ENCODE assay signal across 10 cellular contexts in genomic region chr14:69636718-69637480, GRCh38. TPM values are rescaled to one million over a fixed set of nuclear protein-coding genes. Genes with fewer than 3 reads are reported as not detected.
DNase-seq lines count a peak whose midpoint lies in the region; ATAC-seq and TF ChIP-seq lines count a peak whose summit lies in the region.
"Had no signal": no experiment of that assay in that cellular context is flagged by ENCODE, and none has a peak within 500 bp of the region (broad histone marks: within the 10 kb centered on the region; RNA-seq: fewer than 3 reads in every experiment).

No MANE protein-coding gene starts in this region.

- no peak for TF ChIP-seq EP300 in upper lobe of left lung (IDR thresholded peaks at IDR 0.05)

- no peaks in the 10 kb centered on the region for H3K27me3 ChIP-seq in naive thymus-derived CD4-positive, alpha-beta T cell (ENCODE audit: control insufficient read depth in 2 of 2, insufficient read depth in 2 of 2, low read length in 2 of 2)
- H3K27me3 ChIP-seq in upper lobe of left lung, result no peaks in the 10 kb centered on the region

- H3K4me1 ChIP-seq in naive thymus-derived CD4-positive, alpha-beta T cell (ENCODE audit: control insufficient read depth in 2 of 2, insufficient read depth in 2 of 2, low read length in 2 of 2), result peaks cover 42 to 62% of the 10 kb centered on the region in 2 donors
- H3K4me1 ChIP-seq in upper lobe of left lung, result peaks cover 69 to 78% (median 72%) of the 10 kb centered on the region in 4 donors

- CTCF ChIA-PET in activated naive CD4-positive, alpha-beta T cell treated with anti-CD3 and anti-CD28 coated beads, Interleukin-2, amount 10 ng/mL, durations not matched to agents 7 days and 5 days (lab: Charles Lee), result interaction anchor here (0.9 to 3.2 kb wide), 7 partner anchors 12 to 90 kb away, joined by 3 to 11 read pairs (median 4); no protein-coding TSS in a partner anchor
- CTCF ChIA-PET in naive thymus-derived CD4-positive, alpha-beta T cell (lab: Charles Lee), result interaction anchor here (0.6 to 0.9 kb wide), 2 partner anchors 62 to 72 kb away, joined by 3 to 5 read pairs; partner anchors contain the start of gene CCDC177

- H3K27ac ChIP-seq in coronary artery (peak overlapping the region; percentile 56 to 73), upper lobe of left lung (peak overlapping the region; percentile 57 to 79 (median 74))
- peak overlapping the region; percentile 57 for H3K27ac ChIP-seq in naive thymus-derived CD4-positive, alpha-beta T cell (ENCODE audit: low read depth, low read length)

- POLR2A ChIA-PET in naive thymus-derived CD4-positive, alpha-beta T cell (lab: Charles Lee), result interaction anchor here (0.5 to 2.8 kb wide), 14 partner anchors 8 to 948 kb away, joined by 3 to 16 read pairs (median 4); partner anchors contain the start of genes SRSF5 and SUSD6

- no peaks in the 10 kb centered on the region for H3K27me3 Mint-ChIP-seq in activated naive CD4-positive, alpha-beta T cell treated with anti-CD3 and anti-CD28 coated beads, Interleukin-2, amount 10 ng/mL, durations not matched to agents 7 days and 5 days
- H3K27me3 Mint-ChIP-seq in naive thymus-derived CD4-positive, alpha-beta T cell, result no peaks in the 10 kb centered on the region

- H3K9me3 Mint-ChIP-seq in activated naive CD4-positive, alpha-beta T cell treated with anti-CD3 and anti-CD28 coated beads, Interleukin-2, amount 10 ng/mL, durations not matched to agents 7 days and 5 days, result peaks cover 13% of the 10 kb centered on the region
- H3K9me3 Mint-ChIP-seq in naive thymus-derived CD4-positive, alpha-beta T cell, result peaks cover under 1 to 11% (median 6%) of the 10 kb centered on the region in 11 donors

- peaks cover 82% of the 10 kb centered on the region for H3K4me1 Mint-ChIP-seq in activated naive CD4-positive, alpha-beta T cell treated with anti-CD3 and anti-CD28 coated beads, Interleukin-2, amount 10 ng/mL, durations not matched to agents 7 days and 5 days
- peaks cover 69 to 93% (median 81%) of the 10 kb centered on the region in 7 donors for H3K4me1 Mint-ChIP-seq in naive thymus-derived CD4-positive, alpha-beta T cell

- TF ChIP-seq POLR2A in upper lobe of left lung (IDR thresholded peaks at IDR 0.05), result no peak

- peak overlapping the region; percentile 3 for H3K4me3 ChIP-seq in coronary artery
- H3K4me3 ChIP-seq in naive thymus-derived CD4-positive, alpha-beta T cell (ENCODE audit: low read length), result no peak overlapping the region
- no peak overlapping the region for H3K4me3 ChIP-seq in upper lobe of left lung

- DNase-seq in activated naive CD4-positive, alpha-beta T cell treated with anti-CD3 and anti-CD28 coated beads, Interleukin-2, amount 10 ng/mL, durations not matched to agents 7 days and 5 days, result no peak
- DNase-seq in activated naive CD4-positive, alpha-beta T cell treated with Interleukin-2 at 50 U/mL for 16 hours, result no peak
- DNase-seq in coronary artery (ENCODE audit: low spot score), result no peak
- DNase-seq in naive thymus-derived CD4-positive, alpha-beta T cell, result no peak
- DNase-seq in upper lobe of left lung, result no peak
- no peak for DNase-seq in AG08396 (ENCODE audit: low spot score)
- DNase-seq: activated gamma-delta T cell, HCEC 1CT had no signal

- TF ChIP-seq CTCF in coronary artery (IDR thresholded peaks at IDR 0.05) (no peak), upper lobe of left lung (IDR thresholded peaks at IDR 0.05) (no peak)

- no peaks in the 10 kb centered on the region for H3K36me3 ChIP-seq in naive thymus-derived CD4-positive, alpha-beta T cell (ENCODE audit: control insufficient read depth in 2 of 3, insufficient read depth in 3 of 3, low read length in 3 of 3)
- H3K36me3 ChIP-seq in upper lobe of left lung, result no peaks in the 10 kb centered on the region

- H3K9me3 ChIP-seq in naive thymus-derived CD4-positive, alpha-beta T cell (ENCODE audit: control insufficient read depth in 2 of 3, low read length in 3 of 3), result no peaks in the 10 kb centered on the region
- H3K9me3 ChIP-seq in upper lobe of left lung, result no peaks in the 10 kb centered on the region

- H3K36me3 Mint-ChIP-seq in activated naive CD4-positive, alpha-beta T cell treated with anti-CD3 and anti-CD28 coated beads, Interleukin-2, amount 10 ng/mL, durations not matched to agents 7 days and 5 days, result peaks cover 25% of the 10 kb centered on the region
- H3K36me3 Mint-ChIP-seq in naive thymus-derived CD4-positive, alpha-beta T cell, result peaks cover 7 to 25% (median 10%) of the 10 kb centered on the region in 5 donors

- intact Hi-C loops in naive thymus-derived CD4-positive, alpha-beta T cell (cut with micrococcal nuclease), result loop anchor here (1.0 to 5.0 kb wide), 4 partner anchors 11 to 35 kb away; no protein-coding TSS in a partner anchor

- peak overlapping the region; percentile 94 for H3K27ac Mint-ChIP-seq in activated naive CD4-positive, alpha-beta T cell treated with anti-CD3 and anti-CD28 coated beads, Interleukin-2, amount 10 ng/mL, durations not matched to agents 7 days and 5 days
- H3K27ac Mint-ChIP-seq in naive thymus-derived CD4-positive, alpha-beta T cell, result peak overlapping the region; percentile 58 to 95 (median 87)

- peak overlapping the region; percentile 44 for H3K4me3 Mint-ChIP-seq in activated naive CD4-positive, alpha-beta T cell treated with anti-CD3 and anti-CD28 coated beads, Interleukin-2, amount 10 ng/mL, durations not matched to agents 7 days and 5 days
- peak overlapping the region; percentile 47 to 83 (median 71) for H3K4me3 Mint-ChIP-seq in naive thymus-derived CD4-positive, alpha-beta T cell

- WGBS in upper lobe of left lung, 2 donors, result 63 to 67% methylated on average over 7 of the region's 7 CpGs

- no peak for ATAC-seq in naive thymus-derived CD4-positive, alpha-beta T cell
- ATAC-seq in upper lobe of left lung (ENCODE audit: low FRiP score in 2 of 2) (peak in 1 of 2 donors; percentile 6), HG03521 (IDR thresholded peaks at IDR 0.05; ENCODE audit: unreplicated experiment) (no peak), HG02884 (IDR thresholded peaks at IDR 0.05; ENCODE audit: unreplicated experiment) (no peak)

RNA-seq across cellular contexts. Expression of gene SUSD6, which starts 25.5 kb away (rescaled TPM):
- total RNA-seq in naive thymus-derived CD4-positive, alpha-beta T cell, result 10 to 100 TPM; 42.9 to 90.8 (median 65.0) TPM
- 1 to 10 TPM; 4.3 to 6.3 TPM for polyA plus RNA-seq in naive thymus-derived CD4-positive, alpha-beta T cell
- 10 to 100 TPM; 63.4 to 90.4 (median 81.6) TPM for total RNA-seq in upper lobe of left lung
